ENCODE assay signal across 15 cellular contexts in the genomic region with DNA sequence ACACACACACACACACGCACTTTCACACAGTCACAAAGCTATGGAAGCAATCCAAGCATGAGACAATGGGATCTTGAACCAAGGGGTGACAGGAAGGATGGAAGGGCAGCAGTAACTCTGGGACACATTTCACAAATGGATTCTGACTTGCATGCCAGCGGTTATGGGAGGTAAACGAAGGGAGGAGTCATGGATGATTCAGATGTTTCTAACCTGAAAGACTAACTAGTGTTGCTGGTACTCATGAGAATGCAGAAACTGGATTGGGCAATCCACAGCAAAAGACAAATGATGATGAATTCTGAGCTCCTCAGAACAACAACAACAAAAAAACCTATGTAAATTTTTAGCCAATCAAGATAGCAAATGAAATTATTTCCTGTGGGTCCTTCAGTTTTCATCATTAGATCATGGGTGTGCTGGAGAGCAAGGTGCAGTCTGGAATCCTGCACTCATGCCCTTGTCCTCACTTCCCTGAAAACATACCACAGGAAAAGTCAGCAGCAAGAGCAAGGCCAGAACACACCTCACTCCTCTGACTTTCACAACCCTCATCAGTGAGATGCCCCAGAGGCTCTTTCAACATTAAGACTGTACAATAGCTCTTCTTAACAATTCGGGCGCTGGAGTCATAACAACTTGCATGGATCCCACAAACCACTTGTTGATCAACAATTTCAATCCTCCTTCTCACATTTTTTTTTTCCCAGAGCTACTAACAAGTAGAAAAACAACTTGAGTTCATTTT. TPM values are rescaled to one million over a fixed set of nuclear protein-coding genes. Genes with fewer than 3 reads are reported as not detected.
DNase-seq lines count a peak whose midpoint lies in the region; ATAC-seq lines count a peak whose summit lies in the region.
"Had no signal": no experiment of that assay in that cellular context is flagged by ENCODE, and none has a peak within 500 bp of the region (broad histone marks: within the 10 kb centered on the region; RNA-seq: fewer than 3 reads in every experiment).

No MANE protein-coding gene starts in this region.

- in situ Hi-C loops in Caki2 (cut with HindIII; ENCODE audit: low pct_unique_long_range_greater_than_20kb, low sequenced_read_pairs), result no loop called here

- DNase-seq in Caki2 (ENCODE audit: low read depth), result peak; percentile 28
- peak; percentile 40 for DNase-seq in HS-5 (ENCODE audit: low read depth)
- peak; percentile 20 for DNase-seq in astrocyte of the hippocampus (ENCODE audit: low read depth, low spot score)
- DNase-seq in glomerular visceral epithelial cell (ENCODE audit: extremely low spot score), result peak; percentile 2
- DNase-seq in SKM-1 treated with dmso at 0.1 percent for 144 hours (lab: John Stamatoyannopoulos, UW; ENCODE audit: unreplicated experiment), result no peak
- no peak for DNase-seq in activated CD4-positive, alpha-beta T cell treated with anti-CD3 and anti-CD28 coated beads, Interleukin-2, amount 50 U/mL, for 1 hour
- DNase-seq: activated CD4-positive, alpha-beta T cell treated with anti-CD3 and anti-CD28 coated beads, Interleukin-2, amount 50 U/mL, for 48 hours; activated naive CD8-positive, alpha-beta T cell treated with anti-CD3 and anti-CD28 coated beads for 36 hours; activated T-cell treated with anti-CD3 and anti-CD28 coated beads, Interleukin-2, amount 50 U/mL, for 48 hours; Caco-2; head of caudate nucleus; kidney glomerular epithelial cell had no signal

- no peak for ATAC-seq in GM21528 (IDR thresholded peaks at IDR 0.05; ENCODE audit: low FRiP score, unreplicated experiment)
- no peak for ATAC-seq in GM21367 (IDR thresholded peaks at IDR 0.05; ENCODE audit: unreplicated experiment)
- ATAC-seq: Panc1 had no signal

RNA-seq across cellular contexts. Expression of a gene that starts 32.6 kb away (rescaled TPM):
- total RNA-seq in Caki2 (2014; rRNA removed; shearing (Covaris generic); ENCODE audit: low replicate concordance), result 1.3 and 1.8 TPM in 2 replicates
- total RNA-seq: activated naive CD8-positive, alpha-beta T cell treated with anti-CD3 and anti-CD28 coated beads for 36 hours; Caco-2 had no signal

Comparison
In these comparisons a context has a peak if more than half of its experiments do, and no peak if none do; other contexts are left out.
1. DNase-seq: peak in Caki2 (single experiment), HS-5 (single experiment), astrocyte of the hippocampus (single experiment) and glomerular visceral epithelial cell (single experiment); none in SKM-1 treated with dmso at 0.1 percent for 144 hours (single experiment) and activated CD4-positive, alpha-beta T cell treated with anti-CD3 and anti-CD28 coated beads, Interleukin-2, amount 50 U/mL, for 1 hour (single experiment).